Comparison of ENCODE assay signal across 9 cellular contexts in genomic region chr6:50030777-50031562, GRCh38. TPM values are rescaled to one million over a fixed set of nuclear protein-coding genes. Genes with fewer than 3 reads are reported as not detected.
DNase-seq lines count a peak whose midpoint lies in the region; ATAC-seq, FAIRE-seq and TF ChIP-seq lines count a peak whose summit lies in the region.
"Had no signal": no experiment of that assay in that cellular context is flagged by ENCODE, and none has a peak within 500 bp of the region (broad histone marks: within the 10 kb centered on the region; RNA-seq: fewer than 3 reads in every experiment).

No MANE protein-coding gene starts in this region.

- peak overlapping the region in 3 of 4 experiments; percentile 17 to 32 (median 26); a peak in 2 of 8 replicates for H3K4me3 ChIP-seq in H1 (ENCODE audit: extremely low read depth in 1 of 4, insufficient read depth in 2 of 4, low read depth in 3 of 4, low read length in 4 of 4)

- FAIRE-seq in H1 (lab: Jason Lieb, UNC): peak; percentile 95
- FAIRE-seq: TTC549 had no signal

- peak overlapping the region; percentile 89; the same call in 1 of the 2 replicates for H2BK12ac ChIP-seq in H1 (ENCODE audit: low read depth, low read length)

- peak in 1 of 2 experiments; percentile 36; a peak in 1 of 3 replicates for TF ChIP-seq POLR2A in H1 (IDR thresholded peaks at IDR 0.05; ENCODE audit: control extremely low read depth in 1 of 2, low read depth in 2 of 2, low read length in 2 of 2)

- H2BK5ac ChIP-seq in H1 (ENCODE audit: low read depth, low read length): 0 out of 2 replicates have a peak overlapping the region, but pooled peaks have one; percentile 32

- H3K27ac ChIP-seq in 22Rv1 (no peak overlapping the region), H1 (ENCODE audit: low read depth, low read length) (no peak overlapping the region)

- peak overlapping the region; percentile 3 for H4K5ac ChIP-seq in H1 (ENCODE audit: insufficient read length, low read depth, low read length)

- no peak overlapping the region for H3K23ac ChIP-seq in H1 (ENCODE audit: insufficient read length)

- peak overlapping the region; percentile 95 for H3K18ac ChIP-seq in H1 (ENCODE audit: extremely low read depth, low read length)

- H3K4ac ChIP-seq in H1 (replicated peaks; ENCODE audit: insufficient read length, low read depth, low read length): no peak overlapping the region

- H2BK15ac ChIP-seq in H1 (ENCODE audit: low read length): peak overlapping the region; percentile 21; the same call in 1 of the 2 replicates

- H2BK20ac ChIP-seq in H1 (ENCODE audit: low read length): peak overlapping the region; percentile 53

- TF ChIP-seq CTCF in 22Rv1 (IDR thresholded peaks at IDR 0.05) (peak; percentile 83), H1 (IDR thresholded peaks at IDR 0.05; ENCODE audit: control extremely low read depth in 1 of 3, insufficient read depth in 1 of 3, low read depth in 1 of 3, low read length in 3 of 3) (peak; percentile 50 to 77 (median 71); a peak in 3 of 4 replicates)

- H3K23me2 ChIP-seq in H1 (ENCODE audit: low read depth, low read length): no peaks in the 10 kb centered on the region

- H2BK120ac ChIP-seq in H1 (replicated peaks; ENCODE audit: low read depth, low read length): no peak overlapping the region

- no peaks in the 10 kb centered on the region for H3K27me3 ChIP-seq in H1 (replicated peaks in 1 of 4; ENCODE audit: control insufficient read depth in 3 of 4, extremely low read depth in 1 of 4, insufficient read depth in 3 of 4, low read length in 3 of 4)

- no peaks in the 10 kb centered on the region; a peak in 1 of 7 replicates for H3K4me1 ChIP-seq in H1 (replicated peaks in 1 of 4; ENCODE audit: control insufficient read depth in 3 of 4, insufficient read depth in 4 of 4, low read length in 3 of 4)

- peak; percentile 71 for ATAC-seq in GM18868 (IDR thresholded peaks at IDR 0.05; ENCODE audit: unreplicated experiment)
- no peak for ATAC-seq in GM18511 (IDR thresholded peaks at IDR 0.05; ENCODE audit: unreplicated experiment)
- no peak for ATAC-seq in HG02798 (IDR thresholded peaks at IDR 0.05; ENCODE audit: poor library complexity, unreplicated experiment)
- ATAC-seq in HG02588 (IDR thresholded peaks at IDR 0.05; ENCODE audit: unreplicated experiment): no peak

- peak; percentile 55 to 59 for TF ChIP-seq RAD21 in H1 (IDR thresholded peaks at IDR 0.05 in 1 of 2, conservative IDR thresholded peaks at IDR 0.05 in 1 of 2; ENCODE audit: low read depth in 2 of 2, low read length in 2 of 2)

- H3K9me3 ChIP-seq in H1 (ENCODE audit: insufficient read depth in 2 of 2, low read depth in 1 of 2, low read length in 1 of 2): no peaks in the 10 kb centered on the region

- 42% methylated on average over 18 of the region's 18 CpGs; no CpG with 5 or more reads in 1 of the 2 experiments for WGBS in H1 (ENCODE audit: extremely low coverage in 1 of 2, insufficient coverage in 1 of 2, insufficient read length in 1 of 2, insufficient replicate concordance in 2 of 2, low coverage in 1 of 2, low lambda C conversion rate in 2 of 2, missing lambda C conversion rate in 1 of 2), 2 experiments

- H4K20me1 ChIP-seq in H1 (replicated peaks in 1 of 2; ENCODE audit: control insufficient read depth in 1 of 2, insufficient read depth in 2 of 2, low read length in 2 of 2): no peaks in the 10 kb centered on the region

- POLR2A ChIA-PET in H1 (lab: Charles Lee; ENCODE audit: partially characterized antibody): interaction anchor here (1.1 to 1.2 kb wide), 2 partner anchors 12 to 22 kb away, joined by 3 to 4 read pairs; no protein-coding TSS in a partner anchor

- H4K8ac ChIP-seq in H1 (ENCODE audit: extremely low read depth, insufficient read depth, low read length): peak overlapping the region; percentile 37; the same call in 1 of the 2 replicates

- TF ChIP-seq EP300 in H1 (IDR thresholded peaks at IDR 0.05; ENCODE audit: borderline replicate concordance in 1 of 2, low read depth in 2 of 2, low read length in 2 of 2): no peak

- H2AFZ ChIP-seq in H1 (ENCODE audit: low read length): peak overlapping the region; percentile 100

- no peaks in the 10 kb centered on the region for H3K79me1 ChIP-seq in H1 (ENCODE audit: low read depth, low read length)

- no peak overlapping the region for H3K56ac ChIP-seq in H1 (replicated peaks; ENCODE audit: insufficient read length, low read depth, low read length)

- no peak overlapping the region for H2AK5ac ChIP-seq in H1 (ENCODE audit: low read depth, low read length)

- peak overlapping the region; percentile 50 for H4K91ac ChIP-seq in H1 (replicated peaks; ENCODE audit: insufficient read length, low read length)

- CTCF ChIA-PET in H1 (lab: Charles Lee; ENCODE audit: partially characterized antibody): interaction anchor here (0.6 to 3.0 kb wide), 47 partner anchors 8 to 1954 kb away, joined by 3 to 23 read pairs (median 3); partner anchors contain the start of genes DEFB110 and DEFB112

- no peaks in the 10 kb centered on the region for H3K79me2 ChIP-seq in H1 (ENCODE audit: control insufficient read depth in 1 of 2, insufficient read depth in 2 of 2, low read length in 2 of 2)

- peak overlapping the region; percentile 11 to 59 for H3K4me2 ChIP-seq in H1 (ENCODE audit: insufficient read depth in 1 of 2, low read depth in 2 of 2, low read length in 2 of 2)

- no peak overlapping the region for H3K14ac ChIP-seq in H1 (ENCODE audit: insufficient read length)

- DNase-seq in NCI-H187 (lab: John Stamatoyannopoulos, UW) (peak; percentile 7 to 21), H1 (ENCODE audit: low read depth in 1 of 2, low spot score in 2 of 2) (peak; percentile 38 to 72), 8988T (no peak)

- peak overlapping the region in 2 of 4 experiments; percentile 14 to 37; a peak in 2 of 7 replicates for H3K9ac ChIP-seq in H1 (replicated peaks in 1 of 4; ENCODE audit: extremely low read depth in 1 of 4, low read depth in 3 of 4, low read length in 3 of 4)

- H3K36me3 ChIP-seq in H1 (ENCODE audit: control insufficient read depth in 2 of 4, insufficient read depth in 4 of 4, low read length in 3 of 4): no peaks in the 10 kb centered on the region

TF ChIP-seq in H1, 55 proteins besides CTCF, POLR2A, EP300 and RAD21 (continues in another document):
- TF ChIP-seq TCF12 (IDR thresholded peaks at IDR 0.05; ENCODE audit: low read depth, low read length) (0 out of 2 replicates have a peak, but pooled peaks have one; percentile 30), ATF2 (IDR thresholded peaks at IDR 0.05; ENCODE audit: low read length) (no peak), E2F6 (IDR thresholded peaks at IDR 0.05) (peak; percentile 54; the same call in 1 of the 2 replicates), TAF1 (IDR thresholded peaks at IDR 0.05; ENCODE audit: low read depth, low read length) (peak; percentile 41; the same call in 1 of the 2 replicates), CREB1 (IDR thresholded peaks at IDR 0.05) (peak; percentile 53; the same call in 1 of the 2 replicates), POLR2AphosphoS5 (IDR thresholded peaks at IDR 0.05; ENCODE audit: low read depth, low read length) (peak; percentile 77; the same call in 1 of the 2 replicates), TEAD4 (IDR thresholded peaks at IDR 0.05; ENCODE audit: low read depth, low read length) (no peak), GABPA (IDR thresholded peaks at IDR 0.05; ENCODE audit: borderline replicate concordance, insufficient read depth, low read length) (no peak), MAX (IDR thresholded peaks at IDR 0.05) (peak; percentile 76), KDM4A (IDR thresholded peaks at IDR 0.05; ENCODE audit: low read depth, low read length, severe bottlenecking) (peak; percentile 41), EZH2 (IDR thresholded peaks at IDR 0.05; ENCODE audit: low read depth, low read length, severe bottlenecking) (no peak)

RNA-seq across cellular contexts. Expression of gene DEFB110, which starts 9.2 kb away (rescaled TPM):
- not detected in 2 replicates for total RNA-seq in H1 (2021; fragmentation: NEBNext Ultra II Directional; extraction: Animal tissue kit (Norgen Biotek cat#: 25700))
- not detected in 2 replicates for polyA plus RNA-seq in H1 (2011; rRNA removed)
- not detected for polyA plus RNA-seq in H1 (2011; cell fraction: cytosol; rRNA removed)
- not detected for polyA plus RNA-seq in H1 (2011; cell fraction: nucleus; rRNA removed)
- polyA plus RNA-seq in H1 (2012, experiment 1 of 2): not detected in 4 replicates
- not detected for polyA plus RNA-seq in H1 (2012, experiment 2 of 2)
- not detected for polyA plus RNA-seq in H1 (2013, experiment 1 of 2)
- polyA plus RNA-seq in H1 (2013, experiment 2 of 2): not detected
- not detected in 2 replicates for polyA minus RNA-seq in H1 (2011; rRNA and poly(A)+ RNA removed)
- not detected for polyA minus RNA-seq in H1 (2011; cell fraction: cytosol; rRNA and poly(A)+ RNA removed)
- polyA minus RNA-seq in H1 (2011; cell fraction: nucleus; rRNA and poly(A)+ RNA removed): not detected

RNA-seq across cellular contexts. Expression of gene DEFB112, which starts 18.8 kb away (rescaled TPM):
- not detected in 2 replicates for total RNA-seq in H1 (2021; fragmentation: NEBNext Ultra II Directional; extraction: Animal tissue kit (Norgen Biotek cat#: 25700))
- polyA plus RNA-seq in H1 (2011; rRNA removed): not detected in 2 replicates
- polyA plus RNA-seq in H1 (2011; cell fraction: cytosol; rRNA removed): not detected
- polyA plus RNA-seq in H1 (2011; cell fraction: nucleus; rRNA removed): not detected
- not detected in 4 replicates for polyA plus RNA-seq in H1 (2012, experiment 1 of 2)
- not detected for polyA plus RNA-seq in H1 (2012, experiment 2 of 2)
- polyA plus RNA-seq in H1 (2013, experiment 1 of 2): not detected
- polyA plus RNA-seq in H1 (2013, experiment 2 of 2): not detected
- not detected in 2 replicates for polyA minus RNA-seq in H1 (2011; rRNA and poly(A)+ RNA removed)
- polyA minus RNA-seq in H1 (2011; cell fraction: cytosol; rRNA and poly(A)+ RNA removed): not detected
- polyA minus RNA-seq in H1 (2011; cell fraction: nucleus; rRNA and poly(A)+ RNA removed): not detected
